ENCODE assay signal across 23 cellular contexts in the genomic region with DNA sequence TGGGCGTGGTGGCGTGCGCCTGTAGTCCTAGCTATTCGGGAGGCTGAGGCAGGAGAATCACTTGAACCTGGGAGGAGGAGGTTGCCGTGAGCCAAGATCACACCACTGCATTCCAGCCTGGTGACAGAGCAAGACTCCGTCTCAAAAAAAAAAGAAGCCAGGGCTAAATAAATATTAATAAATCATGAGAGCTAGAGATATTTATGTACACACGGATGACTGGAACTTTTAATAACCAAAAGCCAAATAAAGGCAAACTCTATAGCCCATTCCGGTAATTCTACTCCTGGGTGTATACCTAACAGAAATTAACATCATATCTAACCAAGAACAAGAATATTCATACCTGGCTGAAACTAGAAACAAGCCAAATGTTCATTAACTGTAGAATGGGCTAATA. TPM values are rescaled to one million over a fixed set of nuclear protein-coding genes. Genes with fewer than 3 reads are reported as not detected.
DNase-seq lines count a peak whose midpoint lies in the region; FAIRE-seq and TF ChIP-seq lines count a peak whose summit lies in the region.
"Had no signal": no experiment of that assay in that cellular context is flagged by ENCODE, and none has a peak within 500 bp of the region (broad histone marks: within the 10 kb centered on the region; RNA-seq: fewer than 3 reads in every experiment).

No MANE protein-coding gene starts in this region.

- WGBS in sigmoid colon, 2 donors, result 89 to 91% methylated on average over 8 of the region's 8 CpGs

- H3K9me3 ChIP-seq in sigmoid colon, result no peaks in the 10 kb centered on the region
- H3K9me3 ChIP-seq: SK-N-SH, suprapubic skin, vagina had no signal

- TF ChIP-seq CTCF in CD14-positive monocyte (IDR thresholded peaks at IDR 0.05) (no peak), bronchial epithelial cell (IDR thresholded peaks at IDR 0.05; ENCODE audit: insufficient read depth, low read length, severe bottlenecking) (no peak), sigmoid colon (IDR thresholded peaks at IDR 0.05) (no peak)

- H3K27me3 ChIP-seq in bronchial epithelial cell (ENCODE audit: control insufficient read depth, insufficient read depth, low read length) (no peaks in the 10 kb centered on the region), sigmoid colon (no peaks in the 10 kb centered on the region)
- H3K27me3 ChIP-seq: suprapubic skin, vagina had no signal

- no peaks in the 10 kb centered on the region for H3K36me3 Mint-ChIP-seq in CD14-positive monocyte
- H3K36me3 Mint-ChIP-seq: activated naive CD4-positive, alpha-beta T cell treated with anti-CD3 and anti-CD28 coated beads, Interleukin-2, amount 10 ng/mL, durations not matched to agents 7 days and 5 days; CD4-positive, alpha-beta memory T cell; memory B cell had no signal

- no peak for TF ChIP-seq POLR2A in sigmoid colon (IDR thresholded peaks at IDR 0.05)

- FAIRE-seq in bronchial epithelial cell (lab: Jason Lieb, UNC), result no peak
- FAIRE-seq: endometrium, G401.6, kidney had no signal

- H3K4me3 Mint-ChIP-seq in CD14-positive monocyte, result no peak overlapping the region
- H3K4me3 Mint-ChIP-seq: activated CD4-positive, alpha-beta T cell treated with anti-CD3 and anti-CD28 coated beads, Interleukin-2, amount 10 ng/mL, durations not matched to agents 7 days and 5 days; activated naive CD4-positive, alpha-beta T cell treated with anti-CD3 and anti-CD28 coated beads, Interleukin-2, amount 10 ng/mL, durations not matched to agents 7 days and 5 days; CD4-positive, alpha-beta memory T cell; memory B cell had no signal

- peaks cover 39% of the 10 kb centered on the region for H3K4me1 Mint-ChIP-seq in CD14-positive monocyte

- peak overlapping the region in 6 of 7 donors; percentile 16 to 97 (median 90) for H3K27ac Mint-ChIP-seq in CD14-positive monocyte
- H3K27ac Mint-ChIP-seq: activated CD4-positive, alpha-beta T cell treated with anti-CD3 and anti-CD28 coated beads, Interleukin-2, amount 10 ng/mL, durations not matched to agents 7 days and 5 days; activated naive CD4-positive, alpha-beta T cell treated with anti-CD3 and anti-CD28 coated beads, Interleukin-2, amount 10 ng/mL, durations not matched to agents 7 days and 5 days; memory B cell had no signal

- H3K27me3 Mint-ChIP-seq in CD14-positive monocyte (ENCODE audit: low read depth in 3 of 3), result peaks cover 0 to 3% (median 0%) of the 10 kb centered on the region in 3 donors
- H3K27me3 Mint-ChIP-seq: CD4-positive, alpha-beta memory T cell had no signal

- DNase-seq in CD14-positive monocyte (ENCODE audit: low spot score) (no peak), HCEC 1CT (peak; percentile 65), bronchial epithelial cell (ENCODE audit: low read depth) (peak; percentile 71), sigmoid colon (no peak), occipital lobe (lab: John Stamatoyannopoulos, UW) (no peak), glomerular visceral epithelial cell (ENCODE audit: extremely low spot score) (no peak)
- no peak for DNase-seq in activated CD4-positive, CD25-positive, alpha-beta regulatory T cell (lab: John Stamatoyannopoulos, UW)
- DNase-seq: activated CD4-positive, alpha-beta T cell treated with anti-CD3 and anti-CD28 coated beads, Interleukin-2, amount 10 ng/mL, durations not matched to agents 7 days and 5 days; activated naive CD4-positive, alpha-beta T cell treated with anti-CD3 and anti-CD28 coated beads, Interleukin-2, amount 10 ng/mL, durations not matched to agents 7 days and 5 days; activated T-cell treated with anti-CD3 and anti-CD28 coated beads, Interleukin-2, amount 50 U/mL, for 48 hours; CD4-positive, alpha-beta memory T cell; KG1; NCI-H1417 treated with DMSO at 0.1 percent for 48 hours; NCI-H2171 treated with DMSO at 0.1 percent for 48 hours; NCI-H524 treated with DMSO at 0.1 percent for 48 hours; T-helper 2 cell had no signal

- H3K4me1 ChIP-seq in sigmoid colon, result peaks cover 0 to 25% (median 20%) of the 10 kb centered on the region in 4 donors

- H3K27ac ChIP-seq in sigmoid colon, result peak overlapping the region in 3 of 4 donors; percentile 38 to 56 (median 45)
- H3K27ac ChIP-seq: vagina had no signal

- no peak for TF ChIP-seq EP300 in sigmoid colon (IDR thresholded peaks at IDR 0.05)

- H3K9me3 Mint-ChIP-seq in CD14-positive monocyte, result peaks cover 0 to 2% (median 0%) of the 10 kb centered on the region in 7 donors
- H3K9me3 Mint-ChIP-seq: activated CD4-positive, alpha-beta T cell treated with anti-CD3 and anti-CD28 coated beads, Interleukin-2, amount 10 ng/mL, durations not matched to agents 7 days and 5 days; activated naive CD4-positive, alpha-beta T cell treated with anti-CD3 and anti-CD28 coated beads, Interleukin-2, amount 10 ng/mL, durations not matched to agents 7 days and 5 days; memory B cell had no signal

- H3K36me3 ChIP-seq in bronchial epithelial cell (ENCODE audit: control insufficient read depth, insufficient read depth, low read length), result no peaks in the 10 kb centered on the region
- no peaks in the 10 kb centered on the region for H3K36me3 ChIP-seq in sigmoid colon
- H3K36me3 ChIP-seq: suprapubic skin, vagina had no signal

- intact Hi-C loops in CD14-positive monocyte (cut with micrococcal nuclease), result loop anchor here in 1 of 2 donors (10.0 kb wide), 1 partner anchor 103 kb away; the partner anchor contains the start of genes ERP29 and TMEM116
- intact Hi-C loops in sigmoid colon (cut with DNase I), result no loop called here

- H3K4me3 ChIP-seq in bronchial epithelial cell (ENCODE audit: low read depth, low read length) (no peak overlapping the region), sigmoid colon (no peak overlapping the region)
- H3K4me3 ChIP-seq: suprapubic skin, vagina had no signal

RNA-seq across cellular contexts. Expression of gene TRAFD1, which starts 7.7 kb away (rescaled TPM):
- polyA plus RNA-seq in CD14-positive monocyte (10 to 100 TPM; 82.3 to 83.6 TPM), sigmoid colon (10 to 100 TPM; 17.4 to 42.1 (median 17.6) TPM)
- total RNA-seq in bronchial epithelial cell (30.8 and 49.4 TPM in 2 replicates), sigmoid colon (10 to 100 TPM; 42.1 to 90.8 (median 74.7) TPM), occipital lobe (46.5 TPM)

RNA-seq across cellular contexts. Expression of gene NAA25, which starts 9.1 kb away (rescaled TPM):
- polyA plus RNA-seq in CD14-positive monocyte (1 to 10 TPM; 4.3 to 7.3 TPM), sigmoid colon (1 to 10 TPM in 2 of 3 donors, under 1 TPM in 1; 0.60 to 6.5 (median 1.6) TPM)
- total RNA-seq in bronchial epithelial cell (18.3 and 22.9 TPM in 2 replicates), sigmoid colon (10 to 100 TPM; 21.6 to 26.6 (median 22.5) TPM), occipital lobe (37.6 TPM)

Comparison
In these comparisons a context has a peak if more than half of its experiments do, and no peak if none do; other contexts are left out.
1. DNase-seq: peak in HCEC 1CT (single experiment) and bronchial epithelial cell (single experiment); none in CD14-positive monocyte (single experiment), sigmoid colon (single experiment), occipital lobe (single experiment), glomerular visceral epithelial cell (single experiment) and activated CD4-positive, CD25-positive, alpha-beta regulatory T cell (0 of 4).